Comparison of ENCODE assay signal across 1 cellular context in the genomic region with DNA sequence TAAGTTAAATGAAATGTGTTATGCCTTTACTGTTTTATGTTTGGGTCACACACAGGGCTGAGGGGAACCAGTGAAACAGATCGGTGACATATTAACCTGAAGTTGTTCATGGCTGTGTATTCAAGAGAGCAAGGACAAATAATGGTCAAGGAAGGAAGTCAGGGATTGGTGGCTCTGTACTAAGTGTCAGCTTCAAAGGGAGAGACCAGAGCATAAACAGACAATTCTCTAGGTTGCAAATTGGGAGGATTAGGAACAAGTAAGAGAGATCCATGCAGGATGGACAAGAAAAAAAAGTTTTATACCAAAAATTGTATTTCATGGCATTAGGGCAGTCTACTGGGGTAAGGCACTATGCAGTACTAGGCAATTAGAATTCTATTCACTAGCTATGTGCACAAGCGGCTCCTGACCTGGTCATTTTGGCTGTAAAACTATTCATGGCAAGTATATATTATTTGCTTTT.
TF ChIP-seq lines count a peak whose summit lies in the region.

No MANE protein-coding gene starts in this region.

TF ChIP-seq in HepG2, 621 proteins besides CTCF, POLR2A, EP300 and RAD21 (continued from another document and continues in another):
- TF ChIP-seq, protein P1, sequence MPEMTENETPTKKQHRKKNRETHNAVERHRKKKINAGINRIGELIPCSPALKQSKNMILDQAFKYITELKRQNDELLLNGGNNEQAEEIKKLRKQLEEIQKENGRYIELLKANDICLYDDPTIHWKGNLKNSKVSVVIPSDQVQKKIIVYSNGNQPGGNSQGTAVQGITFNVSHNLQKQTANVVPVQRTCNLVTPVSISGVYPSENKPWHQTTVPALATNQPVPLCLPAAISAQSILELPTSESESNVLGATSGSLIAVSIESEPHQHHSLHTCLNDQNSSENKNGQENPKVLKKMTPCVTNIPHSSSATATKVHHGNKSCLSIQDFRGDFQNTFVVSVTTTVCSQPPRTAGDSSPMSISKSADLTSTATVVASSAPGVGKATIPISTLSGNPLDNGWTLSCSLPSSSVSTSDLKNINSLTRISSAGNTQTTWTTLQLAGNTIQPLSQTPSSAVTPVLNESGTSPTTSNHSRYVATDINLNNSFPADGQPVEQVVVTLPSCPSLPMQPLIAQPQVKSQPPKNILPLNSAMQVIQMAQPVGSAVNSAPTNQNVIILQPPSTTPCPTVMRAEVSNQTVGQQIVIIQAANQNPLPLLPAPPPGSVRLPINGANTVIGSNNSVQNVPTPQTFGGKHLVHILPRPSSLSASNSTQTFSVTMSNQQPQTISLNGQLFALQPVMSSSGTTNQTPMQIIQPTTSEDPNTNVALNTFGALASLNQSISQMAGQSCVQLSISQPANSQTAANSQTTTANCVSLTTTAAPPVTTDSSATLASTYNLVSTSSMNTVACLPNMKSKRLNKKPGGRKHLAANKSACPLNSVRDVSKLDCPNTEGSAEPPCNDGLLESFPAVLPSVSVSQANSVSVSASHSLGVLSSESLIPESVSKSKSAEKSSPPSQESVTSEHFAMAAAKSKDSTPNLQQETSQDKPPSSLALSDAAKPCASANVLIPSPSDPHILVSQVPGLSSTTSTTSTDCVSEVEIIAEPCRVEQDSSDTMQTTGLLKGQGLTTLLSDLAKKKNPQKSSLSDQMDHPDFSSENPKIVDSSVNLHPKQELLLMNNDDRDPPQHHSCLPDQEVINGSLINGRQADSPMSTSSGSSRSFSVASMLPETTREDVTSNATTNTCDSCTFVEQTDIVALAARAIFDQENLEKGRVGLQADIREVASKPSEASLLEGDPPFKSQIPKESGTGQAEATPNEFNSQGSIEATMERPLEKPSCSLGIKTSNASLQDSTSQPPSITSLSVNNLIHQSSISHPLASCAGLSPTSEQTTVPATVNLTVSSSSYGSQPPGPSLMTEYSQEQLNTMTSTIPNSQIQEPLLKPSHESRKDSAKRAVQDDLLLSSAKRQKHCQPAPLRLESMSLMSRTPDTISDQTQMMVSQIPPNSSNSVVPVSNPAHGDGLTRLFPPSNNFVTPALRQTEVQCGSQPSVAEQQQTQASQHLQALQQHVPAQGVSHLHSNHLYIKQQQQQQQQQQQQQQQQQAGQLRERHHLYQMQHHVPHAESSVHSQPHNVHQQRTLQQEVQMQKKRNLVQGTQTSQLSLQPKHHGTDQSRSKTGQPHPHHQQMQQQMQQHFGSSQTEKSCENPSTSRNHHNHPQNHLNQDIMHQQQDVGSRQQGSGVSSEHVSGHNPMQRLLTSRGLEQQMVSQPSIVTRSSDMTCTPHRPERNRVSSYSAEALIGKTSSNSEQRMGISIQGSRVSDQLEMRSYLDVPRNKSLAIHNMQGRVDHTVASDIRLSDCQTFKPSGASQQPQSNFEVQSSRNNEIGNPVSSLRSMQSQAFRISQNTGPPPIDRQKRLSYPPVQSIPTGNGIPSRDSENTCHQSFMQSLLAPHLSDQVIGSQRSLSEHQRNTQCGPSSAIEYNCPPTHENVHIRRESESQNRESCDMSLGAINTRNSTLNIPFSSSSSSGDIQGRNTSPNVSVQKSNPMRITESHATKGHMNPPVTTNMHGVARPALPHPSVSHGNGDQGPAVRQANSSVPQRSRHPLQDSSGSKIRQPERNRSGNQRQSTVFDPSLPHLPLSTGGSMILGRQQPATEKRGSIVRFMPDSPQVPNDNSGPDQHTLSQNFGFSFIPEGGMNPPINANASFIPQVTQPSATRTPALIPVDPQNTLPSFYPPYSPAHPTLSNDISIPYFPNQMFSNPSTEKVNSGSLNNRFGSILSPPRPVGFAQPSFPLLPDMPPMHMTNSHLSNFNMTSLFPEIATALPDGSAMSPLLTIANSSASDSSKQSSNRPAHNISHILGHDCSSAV (CRISPR knock-in tag; IDR thresholded peaks at IDR 0.05; ENCODE audit: borderline replicate concordance), result no peak
- TF ChIP-seq FOXJ3 (CRISPR knock-in tag; IDR thresholded peaks at IDR 0.05; ENCODE audit: borderline replicate concordance), result peak; percentile 74; the same call in 1 of the 2 replicates
- TF ChIP-seq, protein P2, sequence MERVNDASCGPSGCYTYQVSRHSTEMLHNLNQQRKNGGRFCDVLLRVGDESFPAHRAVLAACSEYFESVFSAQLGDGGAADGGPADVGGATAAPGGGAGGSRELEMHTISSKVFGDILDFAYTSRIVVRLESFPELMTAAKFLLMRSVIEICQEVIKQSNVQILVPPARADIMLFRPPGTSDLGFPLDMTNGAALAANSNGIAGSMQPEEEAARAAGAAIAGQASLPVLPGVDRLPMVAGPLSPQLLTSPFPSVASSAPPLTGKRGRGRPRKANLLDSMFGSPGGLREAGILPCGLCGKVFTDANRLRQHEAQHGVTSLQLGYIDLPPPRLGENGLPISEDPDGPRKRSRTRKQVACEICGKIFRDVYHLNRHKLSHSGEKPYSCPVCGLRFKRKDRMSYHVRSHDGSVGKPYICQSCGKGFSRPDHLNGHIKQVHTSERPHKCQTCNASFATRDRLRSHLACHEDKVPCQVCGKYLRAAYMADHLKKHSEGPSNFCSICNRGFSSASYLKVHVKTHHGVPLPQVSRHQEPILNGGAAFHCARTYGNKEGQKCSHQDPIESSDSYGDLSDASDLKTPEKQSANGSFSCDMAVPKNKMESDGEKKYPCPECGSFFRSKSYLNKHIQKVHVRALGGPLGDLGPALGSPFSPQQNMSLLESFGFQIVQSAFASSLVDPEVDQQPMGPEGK (CRISPR knock-in tag; IDR thresholded peaks at IDR 0.05), result no peak
- TF ChIP-seq, protein P3, sequence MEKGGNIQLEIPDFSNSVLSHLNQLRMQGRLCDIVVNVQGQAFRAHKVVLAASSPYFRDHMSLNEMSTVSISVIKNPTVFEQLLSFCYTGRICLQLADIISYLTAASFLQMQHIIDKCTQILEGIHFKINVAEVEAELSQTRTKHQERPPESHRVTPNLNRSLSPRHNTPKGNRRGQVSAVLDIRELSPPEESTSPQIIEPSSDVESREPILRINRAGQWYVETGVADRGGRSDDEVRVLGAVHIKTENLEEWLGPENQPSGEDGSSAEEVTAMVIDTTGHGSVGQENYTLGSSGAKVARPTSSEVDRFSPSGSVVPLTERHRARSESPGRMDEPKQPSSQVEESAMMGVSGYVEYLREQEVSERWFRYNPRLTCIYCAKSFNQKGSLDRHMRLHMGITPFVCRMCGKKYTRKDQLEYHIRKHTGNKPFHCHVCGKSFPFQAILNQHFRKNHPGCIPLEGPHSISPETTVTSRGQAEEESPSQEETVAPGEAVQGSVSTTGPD (CRISPR knock-in tag; IDR thresholded peaks at IDR 0.05), result no peak
- TF ChIP-seq SIX1 (CRISPR knock-in tag; IDR thresholded peaks at IDR 0.05; ENCODE audit: borderline replicate concordance), result peak; percentile 38; the same call in 1 of the 2 replicates
- TF ChIP-seq PREB (CRISPR knock-in tag; IDR thresholded peaks at IDR 0.05), result no peak
- TF ChIP-seq ATRX (CRISPR knock-in tag; IDR thresholded peaks at IDR 0.05; ENCODE audit: borderline replicate concordance), result no peak
- peak; percentile 35; the same call in 1 of the 2 replicates for TF ChIP-seq ATF1 (CRISPR knock-in tag; IDR thresholded peaks at IDR 0.05)
- no peak for TF ChIP-seq TCF12 (IDR thresholded peaks at IDR 0.05)
- no peak for TF ChIP-seq TCF12 (CRISPR knock-in tag; IDR thresholded peaks at IDR 0.05)
- TF ChIP-seq RERE (CRISPR knock-in tag; IDR thresholded peaks at IDR 0.05; ENCODE audit: low read depth), result no peak
- TF ChIP-seq MBNL3 (CRISPR knock-in tag; conservative IDR thresholded peaks at IDR 0.05), result no peak
- no peak for TF ChIP-seq KLF9 (CRISPR knock-in tag; IDR thresholded peaks at IDR 0.05; ENCODE audit: low read depth)
- TF ChIP-seq ZSCAN9 (CRISPR knock-in tag; IDR thresholded peaks at IDR 0.05; ENCODE audit: borderline replicate concordance), result 0 out of 2 replicates have a peak, but pooled peaks have one; percentile 46
- no peak for TF ChIP-seq ZHX2 (IDR thresholded peaks at IDR 0.05; ENCODE audit: low read depth)
- no peak for TF ChIP-seq ZHX2 (CRISPR knock-in tag; IDR thresholded peaks at IDR 0.05; ENCODE audit: borderline replicate concordance)
- no peak for TF ChIP-seq TFDP1 (CRISPR knock-in tag; IDR thresholded peaks at IDR 0.05; ENCODE audit: borderline replicate concordance)
- TF ChIP-seq, protein P4, sequence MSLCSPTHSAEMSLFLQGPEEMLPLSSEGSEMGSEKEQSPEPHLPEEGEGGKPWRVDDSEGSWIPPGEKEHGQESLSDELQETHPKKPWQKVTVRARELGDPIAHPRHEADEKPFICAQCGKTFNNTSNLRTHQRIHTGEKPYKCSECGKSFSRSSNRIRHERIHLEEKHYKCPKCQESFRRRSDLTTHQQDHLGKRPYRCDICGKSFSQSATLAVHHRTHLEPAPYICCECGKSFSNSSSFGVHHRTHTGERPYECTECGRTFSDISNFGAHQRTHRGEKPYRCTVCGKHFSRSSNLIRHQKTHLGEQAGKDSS (CRISPR knock-in tag; IDR thresholded peaks at IDR 0.05; ENCODE audit: borderline replicate concordance, low read depth), result no peak
- TF ChIP-seq U2AF2 (IDR thresholded peaks at IDR 0.05; ENCODE audit: low read depth, low read length), result no peak
- no peak for TF ChIP-seq EZH2 (conservative IDR thresholded peaks at IDR 0.05; ENCODE audit: low read depth, low read length)
- TF ChIP-seq DNMT3B (CRISPR knock-in tag; conservative IDR thresholded peaks at IDR 0.05), result no peak
